23 cellular contexts compared by ENCODE assay signal in genomic region chr10:17343118-17343517, GRCh38.
DNase-seq lines count a peak whose midpoint lies in the region; ATAC-seq and TF ChIP-seq lines count a peak whose summit lies in the region.
"Had no signal": no experiment of that assay in that cellular context is flagged by ENCODE, and none has a peak within 500 bp of the region (broad histone marks: within the 10 kb centered on the region; RNA-seq: fewer than 3 reads in every experiment).

No MANE protein-coding gene starts in this region.

- no peak for TF ChIP-seq POLR2A in right lobe of liver (IDR thresholded peaks at IDR 0.05)

- H3K27ac ChIP-seq in right lobe of liver (no peak overlapping the region), right atrium auricular region (no peak overlapping the region)
- H3K27ac ChIP-seq: A549; BLaER1 treated with 17β-estradiol and CSF1 and Interleukin-3, amounts not matched to agents 10 nM and 100 nM had no signal

- intact Hi-C loops in right lobe of liver (cut with DNase I) = no loop called here

- H3K9me3 ChIP-seq in right lobe of liver (no peaks in the 10 kb centered on the region), right atrium auricular region (peaks cover 0 to 12% of the 10 kb centered on the region in 2 donors)
- H3K9me3 ChIP-seq: BE2C had no signal

- H3K27me3 ChIP-seq in right lobe of liver (no peaks in the 10 kb centered on the region), right atrium auricular region (no peaks in the 10 kb centered on the region)
- H3K27me3 ChIP-seq: BE2C; BLaER1 treated with 17β-estradiol and CSF1 and Interleukin-3, amounts not matched to agents 10 nM and 100 nM had no signal

- peak; percentile 7 for DNase-seq in HuH-7 (ENCODE audit: low spot score)
- DNase-seq in NCI-H146 (lab: John Stamatoyannopoulos, UW) = peak; percentile 72
- DNase-seq in left lobe of liver (ENCODE audit: low spot score) = no peak
- DNase-seq in right lobe of liver = no peak
- no peak for DNase-seq in right atrium auricular region (ENCODE audit: low spot score)
- no peak for DNase-seq in GM19240 (ENCODE audit: insufficient read length, low spot score)
- DNase-seq: 8988T; ACHN; AML-193; BE2C; CD4-positive, alpha-beta T cell; CD8-positive, alpha-beta memory T cell; DMS 273 treated with DMSO at 0.1 percent for 48 hours; DMS79; EL; GDM1; H9 had no signal

- no peak for TF ChIP-seq CTCF in right lobe of liver (IDR thresholded peaks at IDR 0.05)
- TF ChIP-seq CTCF in right atrium auricular region (IDR thresholded peaks at IDR 0.05) = no peak

- no peaks in the 10 kb centered on the region for H3K36me3 ChIP-seq in right lobe of liver
- no peaks in the 10 kb centered on the region for H3K36me3 ChIP-seq in right atrium auricular region
- H3K36me3 ChIP-seq: BE2C had no signal

- ATAC-seq in left lobe of liver (peak; percentile 72), right lobe of liver (peak; percentile 53 to 86 (median 76)), HG02852 (IDR thresholded peaks at IDR 0.05; ENCODE audit: unreplicated experiment) (no peak)
- ATAC-seq: A549, GM12878, GM23338, HCT116 had no signal

- WGBS in right lobe of liver (ENCODE audit: insufficient coverage, low coverage, low lambda C conversion rate, missing lambda C conversion rate) = 17% methylated on average over 3 of the region's 3 CpGs

- H3K4me3 ChIP-seq in right lobe of liver (no peak overlapping the region), right atrium auricular region (no peak overlapping the region)
- H3K4me3 ChIP-seq: A549; BLaER1 treated with 17β-estradiol and CSF1 and Interleukin-3, amounts not matched to agents 10 nM and 100 nM; GM12878; GM23338 had no signal

- H3K4me1 ChIP-seq in right lobe of liver (peaks cover 0 to 6% (median 0%) of the 10 kb centered on the region in 4 donors), right atrium auricular region (no peaks in the 10 kb centered on the region)
- H3K4me1 ChIP-seq: A549; BE2C; BLaER1 treated with 17β-estradiol and CSF1 and Interleukin-3, amounts not matched to agents 10 nM and 100 nM had no signal

Comparison
In these comparisons a context has a peak if more than half of its experiments do, and no peak if none do; other contexts are left out.
1. DNase-seq: peak in HuH-7 (single experiment) and NCI-H146 (single experiment); none in left lobe of liver (single experiment), right lobe of liver (0 of 3), right atrium auricular region (single experiment) and GM19240 (single experiment).